In genomic region chr12:130133851-130134562, GRCh38 we compare ENCODE assay signal across 31 cellular contexts. TPM values are rescaled to one million over a fixed set of nuclear protein-coding genes. Genes with fewer than 3 reads are reported as not detected.
"Had no signal": no experiment of that assay in that cellular context is flagged by ENCODE, and none has a peak within 500 bp of the region (broad histone marks: within the 10 kb centered on the region; RNA-seq: fewer than 3 reads in every experiment).

No MANE protein-coding gene starts in this region.

- H3K4me3 ChIP-seq: cardiac muscle cell, K562, MG63, SK-N-MC had no signal

- H3K36me3 Mint-ChIP-seq: activated CD4-positive, alpha-beta memory T cell treated with anti-CD3 and anti-CD28 coated beads for 36 hours; activated naive CD4-positive, alpha-beta T cell treated with anti-CD3 and anti-CD28 coated beads, Interleukin-2, amount 10 ng/mL, durations not matched to agents 7 days and 5 days; activated naive CD8-positive, alpha-beta T cell treated with anti-CD3 and anti-CD28 coated beads for 36 hours had no signal

- H3K27ac ChIP-seq: cardiac muscle cell, SK-N-MC had no signal

- ATAC-seq: activated CD8-positive, alpha-beta memory T cell treated with anti-CD3 and anti-CD28 coated beads, Interleukin-2, amount 10 ng/mL, durations not matched to agents 7 days and 5 days; K562 had no signal

- H3K4me1 Mint-ChIP-seq: activated B cell treated with CpG ODN at 0.5 μM for 24 hours; activated CD8-positive, alpha-beta memory T cell treated with anti-CD3 and anti-CD28 coated beads, Interleukin-2, amount 10 ng/mL, durations not matched to agents 7 days and 5 days; activated naive CD4-positive, alpha-beta T cell treated with anti-CD3 and anti-CD28 coated beads, Interleukin-2, amount 10 ng/mL, durations not matched to agents 7 days and 5 days; activated naive CD8-positive, alpha-beta T cell treated with anti-CD3 and anti-CD28 coated beads for 36 hours; central memory CD8-positive, alpha-beta T cell had no signal

- H3K4me3 Mint-ChIP-seq: activated B cell treated with CpG ODN at 0.5 μM for 24 hours; activated CD4-positive, alpha-beta memory T cell treated with anti-CD3 and anti-CD28 coated beads for 36 hours; activated CD8-positive, alpha-beta memory T cell treated with anti-CD3 and anti-CD28 coated beads, Interleukin-2, amount 10 ng/mL, durations not matched to agents 7 days and 5 days; activated naive CD4-positive, alpha-beta T cell treated with anti-CD3 and anti-CD28 coated beads, Interleukin-2, amount 10 ng/mL, durations not matched to agents 7 days and 5 days; activated naive CD8-positive, alpha-beta T cell treated with anti-CD3 and anti-CD28 coated beads for 36 hours; central memory CD8-positive, alpha-beta T cell; T-helper 1 cell treated with Interleukin-12 subunit alpha and Interleukin-12 subunit beta and Interleukin-4 antibody, amounts not matched to agents 30 μg/mL and 1 μg/mL, for 36 hours; T-helper 2 cell treated with Interferon-gamma antibody and Interleukin-4, amounts not matched to agents 5 μg/mL and 100 μg/mL, for 36 hours had no signal

- H3K27ac Mint-ChIP-seq: activated B cell treated with CpG ODN at 0.5 μM for 24 hours; activated CD4-positive, alpha-beta memory T cell treated with anti-CD3 and anti-CD28 coated beads for 36 hours; activated CD8-positive, alpha-beta memory T cell treated with anti-CD3 and anti-CD28 coated beads, Interleukin-2, amount 10 ng/mL, durations not matched to agents 7 days and 5 days; activated naive CD4-positive, alpha-beta T cell treated with anti-CD3 and anti-CD28 coated beads, Interleukin-2, amount 10 ng/mL, durations not matched to agents 7 days and 5 days; activated naive CD8-positive, alpha-beta T cell treated with anti-CD3 and anti-CD28 coated beads for 36 hours; T-helper 1 cell treated with Interleukin-12 subunit alpha and Interleukin-12 subunit beta and Interleukin-4 antibody, amounts not matched to agents 30 μg/mL and 1 μg/mL, for 36 hours; T-helper 2 cell treated with Interferon-gamma antibody and Interleukin-4, amounts not matched to agents 5 μg/mL and 100 μg/mL, for 36 hours had no signal

- H3K36me3 ChIP-seq: cardiac muscle cell, MG63 had no signal

- DNase-seq: activated B cell treated with CpG ODN at 0.5 μM for 24 hours; activated CD4-positive, alpha-beta memory T cell treated with anti-CD3 and anti-CD28 coated beads for 36 hours; activated CD4-positive, alpha-beta T cell treated with anti-CD3 and anti-CD28 coated beads for 4 hours; activated CD4-positive, alpha-beta T cell treated with anti-CD3 and anti-CD28 coated beads, Interleukin-2, amount 50 U/mL, for 1 hour; activated CD4-positive, CD25-positive, alpha-beta regulatory T cell treated with anti-CD3 and anti-CD28 coated beads, Interleukin-2, amount 50 U/mL, for 72 hours; activated CD8-positive, alpha-beta memory T cell treated with anti-CD3 and anti-CD28 coated beads for 24 hours; activated CD8-positive, alpha-beta memory T cell treated with anti-CD3 and anti-CD28 coated beads, Interleukin-2, amount 10 ng/mL, durations not matched to agents 7 days and 5 days; activated CD8-positive, alpha-beta memory T cell treated with anti-CD3 and anti-CD28 coated beads, Interleukin-2, amount 50 U/mL, for 48 hours; activated effector memory CD4-positive, alpha-beta T cell treated with Interleukin-2 at 50 U/mL for 16 hours; activated naive CD4-positive, alpha-beta T cell treated with anti-CD3 and anti-CD28 coated beads, Interleukin-2, amount 10 ng/mL, durations not matched to agents 7 days and 5 days; activated naive CD8-positive, alpha-beta T cell treated with anti-CD3 and anti-CD28 coated beads for 36 hours; activated T-cell treated with anti-CD3 and anti-CD28 coated beads, Interleukin-2, amount 50 U/mL, for 48 hours; amniotic stem cell; MG63; NCI-H1092; NCI-H1436 treated with DMSO at 0.1 percent for 48 hours; NCI-H1694 treated with DMSO at 0.1 percent for 48 hours; NCI-H2029 treated with DMSO at 0.1 percent for 48 hours; NCI-H2107; NCI-H2171; NCI-H510A; NCI-H526; NCI-H748 treated with DMSO at 0.1 percent for 48 hours; Right ventricle myocardium superior had no signal

- H3K27me3 Mint-ChIP-seq: activated B cell treated with CpG ODN at 0.5 μM for 24 hours; activated CD4-positive, alpha-beta memory T cell treated with anti-CD3 and anti-CD28 coated beads for 36 hours; activated CD8-positive, alpha-beta memory T cell treated with anti-CD3 and anti-CD28 coated beads, Interleukin-2, amount 10 ng/mL, durations not matched to agents 7 days and 5 days had no signal

RNA-seq across cellular contexts. Expression of gene FZD10, which starts 28.3 kb away (rescaled TPM):
- total RNA-seq: activated B cell treated with CpG ODN at 0.5 μM for 24 hours; activated CD4-positive, alpha-beta memory T cell treated with anti-CD3 and anti-CD28 coated beads for 36 hours; activated CD8-positive, alpha-beta memory T cell treated with anti-CD3 and anti-CD28 coated beads, Interleukin-2, amount 10 ng/mL, durations not matched to agents 7 days and 5 days; activated naive CD8-positive, alpha-beta T cell treated with anti-CD3 and anti-CD28 coated beads for 36 hours; K562; OCI-LY7; Right ventricle myocardium superior had no signal
